In the genomic region with DNA sequence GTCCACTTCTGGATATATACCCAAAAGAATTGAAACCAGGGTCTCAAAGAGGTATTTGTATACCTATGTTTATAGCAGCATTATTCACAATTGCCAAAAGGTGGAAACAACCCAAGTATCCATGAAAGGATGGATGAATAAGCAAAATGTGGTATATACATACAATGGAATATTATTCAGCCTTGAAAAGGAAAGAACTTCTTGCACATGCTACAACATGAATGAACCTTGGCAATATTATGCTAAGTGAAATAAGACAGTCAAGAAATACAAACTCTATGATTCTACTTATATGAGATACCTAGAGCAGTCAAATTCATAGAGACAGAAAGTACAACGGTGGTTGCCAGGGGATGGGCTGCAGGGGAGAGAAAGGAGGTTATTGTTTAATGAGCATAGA, we compare ENCODE assay signal across 29 cellular contexts.
"Had no signal": no experiment of that assay in that cellular context is flagged by ENCODE, and none has a peak within 500 bp of the region (broad histone marks: within the 10 kb centered on the region; RNA-seq: fewer than 3 reads in every experiment).

No MANE protein-coding gene starts in this region.

- H3K9me3 ChIP-seq: stomach, suprapubic skin, testis, thoracic aorta, thyroid gland, tibial artery, tibial nerve, transverse colon, upper lobe of left lung, upper lobe of right lung, uterus, vagina had no signal

- H3K9me3 Mint-ChIP-seq: stimulated activated effector memory CD8-positive, alpha-beta T cell treated with anti-CD3 and anti-CD28 coated beads, Interleukin-12 subunit alpha, Interleukin-12 subunit beta, amount 100 ng/mL, for 72 hours; stimulated activated naive CD8-positive, alpha-beta T cell treated with anti-CD3 and anti-CD28 coated beads, Interleukin-15, Interleukin-2, amounts not matched to agents 100 ng/mL and 50 ng/mL, for 24 hours; type B pancreatic cell had no signal

- H3K27me3 ChIP-seq: stomach, suprapubic skin, testis, thyroid gland, tibial artery, tibial nerve, transverse colon, upper lobe of left lung, upper lobe of right lung, uterus, vagina had no signal

- H3K36me3 ChIP-seq: stomach, suprapubic skin, thoracic aorta, thyroid gland, tibial artery, tibial nerve, transverse colon, upper lobe of left lung, upper lobe of right lung, uterus, vagina had no signal

- H3K27ac Mint-ChIP-seq: stimulated activated effector memory CD8-positive, alpha-beta T cell treated with anti-CD3 and anti-CD28 coated beads, Interleukin-12 subunit alpha, Interleukin-12 subunit beta, amount 100 ng/mL, for 72 hours; stimulated activated memory B cell treated with anti-CD40 and anti-IgM and Interleukin-4, amounts not matched to agents 10 μg/mL and 1 μg/mL and 100 μg/mL, for 72 hours; stimulated activated naive B cell treated with anti-CD40 and anti-IgM and Interleukin-4, amounts not matched to agents 10 μg/mL and 1 μg/mL and 100 μg/mL, for 72 hours; stimulated activated naive CD8-positive, alpha-beta T cell treated with anti-CD3 and anti-CD28 coated beads, Interleukin-15, amount 100 ng/mL, for 72 hours; stimulated activated naive CD8-positive, alpha-beta T cell treated with anti-CD3 and anti-CD28 coated beads, Interleukin-15, Interleukin-2, amounts not matched to agents 100 ng/mL and 50 ng/mL, for 24 hours; type B pancreatic cell had no signal

- H3K4me3 ChIP-seq: stomach, suprapubic skin, testis, thoracic aorta, thyroid gland, tibial artery, tibial nerve, transverse colon, upper lobe of left lung, upper lobe of right lung, uterus, vagina had no signal

- H3K36me3 Mint-ChIP-seq: stimulated activated memory B cell treated with anti-CD40 and anti-IgM and Interleukin-4, amounts not matched to agents 10 μg/mL and 1 μg/mL and 100 μg/mL, for 72 hours; stimulated activated naive B cell treated with anti-CD40 and anti-IgM and Interleukin-4, amounts not matched to agents 10 μg/mL and 1 μg/mL and 100 μg/mL, for 72 hours; type B pancreatic cell had no signal

- H3K4me1 ChIP-seq: stomach, suprapubic skin, testis, thyroid gland, tibial artery, tibial nerve, transverse colon, upper lobe of left lung, upper lobe of right lung, uterus, vagina had no signal

- FAIRE-seq: urothelium cell line had no signal

- ATAC-seq: stimulated activated effector memory CD8-positive, alpha-beta T cell treated with anti-CD3 and anti-CD28 coated beads, Interleukin-12 subunit alpha, Interleukin-12 subunit beta, amount 100 ng/mL, for 72 hours; stimulated activated memory B cell treated with anti-CD40 and anti-IgM and Interleukin-4, amounts not matched to agents 10 μg/mL and 1 μg/mL and 100 μg/mL, for 72 hours; stimulated activated naive B cell treated with anti-CD40 and anti-IgM and Interleukin-4, amounts not matched to agents 10 μg/mL and 1 μg/mL and 100 μg/mL, for 72 hours; stimulated activated naive CD8-positive, alpha-beta T cell treated with anti-CD3 and anti-CD28 coated beads, Interleukin-15, amount 100 ng/mL, for 72 hours; stimulated activated naive CD8-positive, alpha-beta T cell treated with anti-CD3 and anti-CD28 coated beads, Interleukin-15, Interleukin-2, amounts not matched to agents 100 U/mL and 50 U/mL, for 24 hours; upper lobe of right lung had no signal

- H3K27ac ChIP-seq: stomach, suprapubic skin, testis, thoracic aorta, thyroid gland, tibial artery, tibial nerve, transverse colon, upper lobe of left lung, upper lobe of right lung, uterus, vagina had no signal

- DNase-seq: stimulated activated CD4-positive, alpha-beta T cell treated with anti-CD3 and anti-CD28 coated beads, Interleukin-2, amount 100 ng/mL, for 48 hours; stimulated activated CD4-positive, alpha-beta T cell treated with anti-CD3 and anti-CD28 coated beads, Interleukin-4, amount 100 ng/mL, for 1 hour; stimulated activated CD4-positive, alpha-beta T cell treated with anti-CD3 and anti-CD28 coated beads, Interleukin-4, amount 100 ng/mL, for 24 hours; stimulated activated CD4-positive, alpha-beta T cell treated with anti-CD3 and anti-CD28 coated beads, Interleukin-4, amount 100 ng/mL, for 4 hours; stimulated activated CD8-positive, alpha-beta memory T cell treated with anti-CD3 and anti-CD28 coated beads, Interleukin-4, amount 100 ng/mL, for 48 hours; stimulated activated naive B cell treated with anti-CD40 and anti-IgM and Interleukin-4, amounts not matched to agents 10 μg/mL and 1 μg/mL and 100 μg/mL, for 72 hours; stimulated activated naive CD4-positive, alpha-beta T cell; stimulated activated naive CD4-positive, alpha-beta T cell treated with Interleukin-2 at 50 U/mL for 16 hours; stimulated activated naive CD8-positive, alpha-beta T cell treated with anti-CD3 and anti-CD28 coated beads, Interleukin-15, amount 100 ng/mL, for 72 hours; stimulated activated naive CD8-positive, alpha-beta T cell treated with anti-CD3 and anti-CD28 coated beads, Interleukin-15, Interleukin-2, amounts not matched to agents 100 U/mL and 50 U/mL, for 24 hours; stomach; substantia nigra; testis; thyroid gland; tibial artery; transverse colon; trophoblast cell; upper lobe of left lung; upper lobe of right lung; uterus had no signal
